10 cellular contexts compared by ENCODE assay signal in the genomic region with DNA sequence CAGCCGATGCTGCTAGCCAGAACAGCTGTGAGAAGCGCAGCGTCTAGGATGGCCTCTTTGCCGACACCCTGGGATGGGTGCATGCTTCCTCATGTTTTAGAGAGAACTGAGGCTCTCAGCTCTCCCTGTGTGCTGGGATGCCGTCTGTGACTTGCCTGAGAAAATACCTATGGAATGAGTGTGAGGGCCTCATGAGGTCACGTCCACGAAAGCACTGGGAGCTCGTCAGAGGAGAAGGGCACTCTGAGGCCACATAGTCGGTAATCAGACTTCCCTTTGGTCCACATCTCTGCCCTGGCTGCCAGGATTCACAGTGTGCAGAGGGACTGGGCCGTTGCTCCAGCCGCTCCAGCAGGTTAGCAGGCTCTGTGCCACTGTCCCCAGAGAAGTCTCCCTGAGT. TPM values are rescaled to one million over a fixed set of nuclear protein-coding genes. Genes with fewer than 3 reads are reported as not detected.
DNase-seq lines count a peak whose midpoint lies in the region; ATAC-seq, FAIRE-seq and TF ChIP-seq lines count a peak whose summit lies in the region.
"Had no signal": no experiment of that assay in that cellular context is flagged by ENCODE, and none has a peak within 500 bp of the region (broad histone marks: within the 10 kb centered on the region; RNA-seq: fewer than 3 reads in every experiment).

No MANE protein-coding gene starts in this region.

- TF ChIP-seq CTCF in K562 (IDR thresholded peaks at IDR 0.05 in 2 of 3, conservative IDR thresholded peaks at IDR 0.05 in 1 of 3; ENCODE audit: insufficient read depth in 2 of 3, low read depth in 1 of 3, low read length in 3 of 3) = no peak
- no peak for TF ChIP-seq CTCF in thoracic aorta (IDR thresholded peaks at IDR 0.05)

- H3K27ac Mint-ChIP-seq in immature natural killer cell = no peak overlapping the region

- peaks cover 16% of the 10 kb centered on the region for H3K79me2 ChIP-seq in K562 (ENCODE audit: control insufficient read depth, insufficient read depth, low read length)

- no peak for TF ChIP-seq POLR2A in K562 (conservative IDR thresholded peaks at IDR 0.05)

- no peak for FAIRE-seq in K562 (lab: Jason Lieb, UNC)

- intact Hi-C loops in K562 (cut with micrococcal nuclease) = no loop called here

- H3K4me1 Mint-ChIP-seq in immature natural killer cell = peaks cover 0 to 5% of the 10 kb centered on the region in 2 donors

- POLR2A ChIA-PET in K562 (lab: Yijun Ruan, JAX) = interaction anchor here (0.6 to 2.2 kb wide), 4 partner anchors 9 to 1528 kb away, joined by 3 to 11 read pairs (median 5); no protein-coding TSS in a partner anchor

- peaks cover 2% of the 10 kb centered on the region; the same call in 1 of the 3 replicates for H3K36me3 ChIP-seq in K562 (ENCODE audit: control insufficient read depth, insufficient read depth, low read length)
- H3K36me3 ChIP-seq in thoracic aorta = no peaks in the 10 kb centered on the region

- peak; percentile 51 for DNase-seq in DMS 273 (lab: John Stamatoyannopoulos, UW; ENCODE audit: unreplicated experiment)
- no peak for DNase-seq in DMS 273 treated with DMSO at 0.1 percent for 48 hours (lab: John Stamatoyannopoulos, UW)
- DNase-seq in K562 (ENCODE audit: extremely low read depth in 1 of 4, low spot score in 3 of 4) = no peak
- DNase-seq in iris pigment epithelial cell (ENCODE audit: low read depth) = peak; percentile 99
- peak; percentile 21 for DNase-seq in thoracic aorta (ENCODE audit: low spot score)
- no peak for DNase-seq in immature natural killer cell
- DNase-seq in OCI-M1 (lab: John Stamatoyannopoulos, UW) = no peak
- DNase-seq: NCI-H2029 treated with DMSO at 0.1 percent for 48 hours had no signal

- CTCF ChIA-PET in K562 (lab: Yijun Ruan, JAX; ENCODE audit: low intra/inter-chr PET ratio) = no interaction called here

- peaks cover 7% of the 10 kb centered on the region for H3K9me1 ChIP-seq in K562 (ENCODE audit: control insufficient read depth, insufficient read depth, low read length)

- peak overlapping the region in 1 of 2 experiments; percentile 84; a peak in 2 of 4 replicates for H3K9ac ChIP-seq in K562 (ENCODE audit: insufficient read depth in 1 of 2, low read depth in 2 of 2, low read length in 2 of 2)

- H3K27me3 ChIP-seq in K562 (ENCODE audit: control insufficient read depth in 2 of 2, insufficient read depth in 2 of 2, low read length in 2 of 2) = no peaks in the 10 kb centered on the region
- H3K27me3 ChIP-seq in thoracic aorta (replicated peaks; ENCODE audit: insufficient read depth) = no peaks in the 10 kb centered on the region

- in situ Hi-C loops in K562 (cut with MboI) = no loop called here

- no peak overlapping the region for H3K27ac ChIP-seq in K562 (ENCODE audit: extremely low read depth, low read depth, low read length)
- H3K27ac ChIP-seq in thoracic aorta = peak overlapping the region; percentile 38
- H3K27ac ChIP-seq: 22Rv1 had no signal

- peak; percentile 13 for ATAC-seq in K562
- peak; percentile 56 for ATAC-seq in thoracic aorta (ENCODE audit: insufficient number of reproducible peaks, low FRiP score, low read depth)
- ATAC-seq in GM19455 (IDR thresholded peaks at IDR 0.05; ENCODE audit: unreplicated experiment) = no peak

- H3K4me2 ChIP-seq in K562 (ENCODE audit: insufficient read depth, low read length) = peak overlapping the region; percentile 41

- H3K9me3 ChIP-seq in K562 (replicated peaks; ENCODE audit: control insufficient read depth, insufficient read depth, low read depth, low read length) (no peaks in the 10 kb centered on the region), thoracic aorta (no peaks in the 10 kb centered on the region)

- BruUV-seq in K562 (replicated peaks; lab: Mats Ljungman, UMichigan) = no TSS peak

- WGBS in K562 (ENCODE audit: insufficient coverage, low coverage, missing lambda C conversion rate) = 80% methylated on average over 11 of the region's 11 CpGs

- TF ChIP-seq RAD21 in K562 (CRISPR knock-in tag; conservative IDR thresholded peaks at IDR 0.05 in 1 of 2, IDR thresholded peaks at IDR 0.05 in 1 of 2) = no peak

- no peak overlapping the region for H3K4me3 Mint-ChIP-seq in immature natural killer cell

- no peak for TF ChIP-seq EP300 in K562 (IDR thresholded peaks at IDR 0.05; ENCODE audit: low read length)

- no peak overlapping the region for H2AFZ ChIP-seq in K562 (ENCODE audit: low read depth, low read length)

- no peaks in the 10 kb centered on the region for H3K36me3 Mint-ChIP-seq in immature natural killer cell

- no peaks in the 10 kb centered on the region for H3K9me3 Mint-ChIP-seq in immature natural killer cell

- H3K27me3 Mint-ChIP-seq in immature natural killer cell (ENCODE audit: low read depth in 3 of 3) = peaks cover 1 to 2% (median 2%) of the 10 kb centered on the region in 3 donors

- no peak overlapping the region for H3K4me3 ChIP-seq in K562
- no peak overlapping the region for H3K4me3 ChIP-seq in thoracic aorta

- H4K20me1 ChIP-seq in K562 (replicated peaks; ENCODE audit: control insufficient read depth, insufficient read depth, low read length) = peaks cover 21% of the 10 kb centered on the region; the same call in 1 of the 2 replicates

- H3K4me1 ChIP-seq in K562 (replicated peaks in 1 of 2; ENCODE audit: control insufficient read depth in 2 of 2, insufficient read depth in 2 of 2, low read length in 2 of 2) (peaks cover 20 to 22% of the 10 kb centered on the region in 2 experiments), thoracic aorta (ENCODE audit: control insufficient read depth in 1 of 2, low read depth in 2 of 2) (peaks cover 20 to 61% of the 10 kb centered on the region in 2 donors)

TF ChIP-seq in K562, 482 proteins besides CTCF, POLR2A, EP300 and RAD21 (continues in another document):
- TF ChIP-seq, protein P1, sequence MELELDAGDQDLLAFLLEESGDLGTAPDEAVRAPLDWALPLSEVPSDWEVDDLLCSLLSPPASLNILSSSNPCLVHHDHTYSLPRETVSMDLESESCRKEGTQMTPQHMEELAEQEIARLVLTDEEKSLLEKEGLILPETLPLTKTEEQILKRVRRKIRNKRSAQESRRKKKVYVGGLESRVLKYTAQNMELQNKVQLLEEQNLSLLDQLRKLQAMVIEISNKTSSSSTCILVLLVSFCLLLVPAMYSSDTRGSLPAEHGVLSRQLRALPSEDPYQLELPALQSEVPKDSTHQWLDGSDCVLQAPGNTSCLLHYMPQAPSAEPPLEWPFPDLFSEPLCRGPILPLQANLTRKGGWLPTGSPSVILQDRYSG (tag; conservative IDR thresholded peaks at IDR 0.05; ENCODE audit: low read depth) = no peak
- no peak for TF ChIP-seq ID3 (CRISPR knock-in tag; IDR thresholded peaks at IDR 0.05)
- TF ChIP-seq ID3 (tag; IDR thresholded peaks at IDR 0.05) = no peak
- TF ChIP-seq RCOR1 (IDR thresholded peaks at IDR 0.05; ENCODE audit: borderline replicate concordance in 1 of 2, low read depth in 2 of 2, low read length in 2 of 2) = no peak
- TF ChIP-seq SRSF9 (IDR thresholded peaks at IDR 0.05; ENCODE audit: borderline replicate concordance, low read depth, low read length) = no peak

RNA-seq across cellular contexts. Expression of gene MICAL3, which starts 54.6 kb away (rescaled TPM):
- 186 and 197 TPM in 2 replicates for total RNA-seq in K562 (2011; cell fraction: chromatin; rRNA removed; ENCODE audit: low replicate concordance)
- total RNA-seq in K562 (2011; cell fraction: nucleolus; rRNA removed) = 71.9 and 74.6 TPM in 2 replicates
- total RNA-seq in K562 (2011; cell fraction: nucleoplasm; rRNA removed) = 116 and 129 TPM in 2 replicates
- total RNA-seq in K562 (2014; rRNA removed) (9.5 and 14.0 TPM in 2 replicates), K562 (2014; rRNA removed; fragmentation: Illumina TruSeq; extraction: Trizol) (15.7 and 17.8 TPM in 2 replicates), K562 (2015; rRNA removed; fragmentation: Illumina TruSeq; extraction: Trizol) (9.3 and 10.3 TPM in 2 replicates), K562 (2021) (32.1 and 36.0 TPM in 2 replicates), thoracic aorta (10 to 100 TPM; 45.2 to 78.0 TPM)
- polyA plus RNA-seq in K562 (2011; rRNA removed) (12.3 and 14.2 TPM in 2 replicates), K562 (2014; fragmentation: Illumina TruSeq; extraction: Trizol) (22.3 and 27.0 TPM in 2 replicates), K562 (2014; fragmentation: Nextera tagmentation; extraction: Ambion mirVana) (under 1 TPM; 0.53 to 0.56 TPM), K562 (2014; rRNA removed) (13.9 and 15.2 TPM in 2 replicates), immature natural killer cell (1 to 10 TPM in 2 of 3 donors, not detected in 1; 1.1 to 2.3 TPM)
- polyA plus RNA-seq in K562 (2011; cell fraction: cytosol; rRNA removed) = 5.0 and 6.0 TPM in 2 replicates
- polyA plus RNA-seq in K562 (2011; cell fraction: nucleus; rRNA removed) = 39.1 and 45.0 TPM in 2 replicates
- polyA plus RNA-seq in K562 (2012) = 16.9 and 18.8 TPM in 2 replicates
- polyA minus RNA-seq in K562 (2011; rRNA and poly(A)+ RNA removed) = 30.0 and 32.4 TPM in 2 replicates
- polyA minus RNA-seq in K562 (2011; cell fraction: cytosol; rRNA and poly(A)+ RNA removed) = 14.7 and 15.1 TPM in 2 replicates
- polyA minus RNA-seq in K562 (2011; cell fraction: nucleus; rRNA and poly(A)+ RNA removed) = 25.6 and 42.9 TPM in 2 replicates

Comparison
In these comparisons a context has a peak if more than half of its experiments do, and no peak if none do; other contexts are left out.
1. DNase-seq: peak in DMS 273 (single experiment), iris pigment epithelial cell (single experiment) and thoracic aorta (single experiment); none in DMS 273 treated with DMSO at 0.1 percent for 48 hours (single experiment), K562 (0 of 4), immature natural killer cell (0 of 3) and OCI-M1 (single experiment).